8 cellular contexts compared by ENCODE assay signal in genomic region chr7:1158203-1159126, GRCh38. TPM values are rescaled to one million over a fixed set of nuclear protein-coding genes. Genes with fewer than 3 reads are reported as not detected.
DNase-seq lines count a peak whose midpoint lies in the region; ATAC-seq and TF ChIP-seq lines count a peak whose summit lies in the region.

No MANE protein-coding gene starts in this region.

- H2AFZ ChIP-seq in PC-3 (ENCODE audit: low read length) = no peak overlapping the region

- H3F3A ChIP-seq in PC-3 (ENCODE audit: low read length, unreplicated experiment) = peaks cover 5% of the 10 kb centered on the region

- BruUV-seq in PC-3 (replicated peaks; lab: Mats Ljungman, UMichigan) = no TSS peak

- H3K4me3 Mint-ChIP-seq in progenitor cell of endocrine pancreas (ENCODE audit: low read depth) = peak overlapping the region; percentile 79

- no peak for TF ChIP-seq CTCF in PC-3 (conservative IDR thresholded peaks at IDR 0.05; ENCODE audit: low read depth, low read length)
- no peak for TF ChIP-seq CTCF in esophagus muscularis mucosa (IDR thresholded peaks at IDR 0.05)
- TF ChIP-seq CTCF in progenitor cell of endocrine pancreas (IDR thresholded peaks at IDR 0.05; ENCODE audit: unreplicated experiment) = no peak

- no peak for ATAC-seq in PC-3
- no peak for ATAC-seq in HG02623 (IDR thresholded peaks at IDR 0.05; ENCODE audit: unreplicated experiment)

- H4K20me1 ChIP-seq in PC-3 (ENCODE audit: low read length) = 0 out of 2 replicates have a peak, but pooled peaks cover 3% of the 10 kb centered on the region

- H3K9ac ChIP-seq in ES-I3 (ENCODE audit: low read depth, low read length) (peak overlapping the region; percentile 62), PC-3 (ENCODE audit: low read length) (peak overlapping the region; percentile 100)

- peaks cover 4% of the 10 kb centered on the region for H3K36me3 Mint-ChIP-seq in progenitor cell of endocrine pancreas (ENCODE audit: insufficient read depth)

- H3K4me2 ChIP-seq in PC-3 (ENCODE audit: low read length) = peak overlapping the region; percentile 89

- H3K36me3 ChIP-seq in ES-I3 (ENCODE audit: insufficient read depth, low read length) (0 out of 2 replicates have a peak, but pooled peaks cover 4% of the 10 kb centered on the region), PC-3 (ENCODE audit: low read depth, low read length) (peaks cover 18% of the 10 kb centered on the region), esophagus muscularis mucosa (peaks cover 23 to 57% (median 51%) of the 10 kb centered on the region in 4 donors)

- no peaks in the 10 kb centered on the region for H3K27me3 Mint-ChIP-seq in progenitor cell of endocrine pancreas

- intact Hi-C loops in PC-3 (cut with micrococcal nuclease) (no loop called here), esophagus muscularis mucosa (cut with DNase I) (no loop called here), head of caudate nucleus (cut with DNase I) (loop anchor here (10.0 kb wide), 1 partner anchor 164 kb away; no protein-coding TSS in a partner anchor)

- H3K9me3 ChIP-seq in ES-I3 (ENCODE audit: control insufficient read depth, insufficient read depth, low read length) (no peaks in the 10 kb centered on the region), PC-3 (ENCODE audit: low read length) (no peaks in the 10 kb centered on the region), esophagus muscularis mucosa (no peaks in the 10 kb centered on the region)

- peaks cover 24% of the 10 kb centered on the region for H3K4me1 Mint-ChIP-seq in progenitor cell of endocrine pancreas (ENCODE audit: low read depth)

- no peaks in the 10 kb centered on the region for H3K9me2 ChIP-seq in PC-3 (replicated peaks; ENCODE audit: low read length)

- peaks cover 47% of the 10 kb centered on the region for H3K79me2 ChIP-seq in PC-3 (ENCODE audit: low read length)

- H3K27ac Mint-ChIP-seq in progenitor cell of endocrine pancreas = peak overlapping the region; percentile 92

- H3K27ac ChIP-seq in PC-3 (ENCODE audit: low read length) (no peak overlapping the region), esophagus muscularis mucosa (replicated peaks in 1 of 4) (peak overlapping the region in 3 of 4 donors; percentile 51 to 98 (median 93))

- peaks cover 6% of the 10 kb centered on the region; the same call in 1 of the 2 replicates for H3K4me1 ChIP-seq in ES-I3 (ENCODE audit: insufficient read depth, low read length)
- H3K4me1 ChIP-seq in PC-3 (ENCODE audit: insufficient read depth, low read length) = peaks cover 28% of the 10 kb centered on the region
- peaks cover 23 to 36% (median 29%) of the 10 kb centered on the region in 4 donors for H3K4me1 ChIP-seq in esophagus muscularis mucosa

- peak overlapping the region; percentile 88 for H3K4me3 ChIP-seq in PC-3 (ENCODE audit: low read length)
- H3K4me3 ChIP-seq in esophagus muscularis mucosa = peak overlapping the region; percentile 70 to 93 (median 86)

- H3K9me3 Mint-ChIP-seq in progenitor cell of endocrine pancreas (ENCODE audit: low read depth) = no peaks in the 10 kb centered on the region

- H3K27me3 ChIP-seq in PC-3 (ENCODE audit: low read length) = no peaks in the 10 kb centered on the region
- H3K27me3 ChIP-seq in esophagus muscularis mucosa = no peaks in the 10 kb centered on the region

- TF ChIP-seq EP300 in esophagus muscularis mucosa (IDR thresholded peaks at IDR 0.05) = no peak

- POLR2A ChIA-PET in PC-3 (lab: Charles Lee; ENCODE audit: unreplicated experiment) = interaction anchor here (0.7 to 1.2 kb wide), 3 partner anchors 18 to 1083 kb away, joined by 3 to 4 read pairs (median 3); no protein-coding TSS in a partner anchor

- 70% methylated on average over 25 of the region's 25 CpGs for WGBS in esophagus muscularis mucosa

- CTCF ChIA-PET in PC-3 (lab: Charles Lee) = interaction anchor here (0.7 to 1.6 kb wide), 2 partner anchors 18 to 19 kb away, joined by 3 to 11 read pairs; no protein-coding TSS in a partner anchor

- DNase-seq in PC-3 (no peak), esophagus muscularis mucosa (ENCODE audit: extremely low spot score) (no peak), progenitor cell of endocrine pancreas (ENCODE audit: low spot score, unreplicated experiment) (no peak), head of caudate nucleus (no peak), DMS 273 (lab: John Stamatoyannopoulos, UW; ENCODE audit: unreplicated experiment) (no peak), T-helper 9 cell (no peak)

- no peak for TF ChIP-seq POLR2A in esophagus muscularis mucosa (IDR thresholded peaks at IDR 0.05; ENCODE audit: low read depth)

RNA-seq across cellular contexts. Expression of gene ZFAND2A, which starts 1.5 kb away (rescaled TPM):
- total RNA-seq in PC-3 (2014; rRNA removed) (11.7 and 28.4 TPM in 2 replicates), esophagus muscularis mucosa (10 to 100 TPM; 24.3 to 27.5 (median 25.5) TPM), progenitor cell of endocrine pancreas (14.1 and 16.8 TPM in 2 replicates)
